ENCODE assay signal across 1 cellular context in the genomic region with DNA sequence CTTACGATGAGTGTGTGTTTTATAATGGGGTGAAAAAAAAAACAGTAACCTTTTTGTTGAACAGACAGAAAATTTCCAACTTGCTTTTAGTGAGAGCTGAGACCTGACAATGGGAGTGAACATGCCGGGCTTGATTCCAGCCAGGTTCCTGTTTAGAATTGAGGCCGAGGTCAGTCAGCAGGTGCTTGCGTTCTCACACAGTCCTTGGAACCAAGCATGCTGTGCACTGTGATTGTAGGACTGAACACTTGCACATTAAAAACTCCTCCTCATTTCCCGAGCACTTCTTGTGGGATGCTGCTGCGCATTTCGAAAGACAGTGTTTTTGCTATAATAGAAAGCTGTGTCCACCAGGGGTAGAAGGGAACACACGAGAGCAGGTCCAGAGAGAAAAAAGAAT.
TF ChIP-seq lines count a peak whose summit lies in the region.

No MANE protein-coding gene starts in this region.

TF ChIP-seq in SK-N-SH treated with all-trans-retinoic acid at 6 μM for 48 hours, 23 proteins besides CTCF, POLR2A, EP300 and RAD21 (continued from another document):
- TF ChIP-seq CREB5 (CRISPR knock-in tag; IDR thresholded peaks at IDR 0.05; ENCODE audit: low read depth) (no peak), PPARA (CRISPR knock-in tag; IDR thresholded peaks at IDR 0.05; ENCODE audit: borderline replicate concordance) (no peak), ESRRG (CRISPR knock-in tag; IDR thresholded peaks at IDR 0.05) (no peak), OSR1 (CRISPR knock-in tag; IDR thresholded peaks at IDR 0.05) (no peak), BACH2 (CRISPR knock-in tag; IDR thresholded peaks at IDR 0.05; ENCODE audit: borderline replicate concordance) (no peak)
